Comparison of ENCODE assay signal across 18 cellular contexts in the genomic region with DNA sequence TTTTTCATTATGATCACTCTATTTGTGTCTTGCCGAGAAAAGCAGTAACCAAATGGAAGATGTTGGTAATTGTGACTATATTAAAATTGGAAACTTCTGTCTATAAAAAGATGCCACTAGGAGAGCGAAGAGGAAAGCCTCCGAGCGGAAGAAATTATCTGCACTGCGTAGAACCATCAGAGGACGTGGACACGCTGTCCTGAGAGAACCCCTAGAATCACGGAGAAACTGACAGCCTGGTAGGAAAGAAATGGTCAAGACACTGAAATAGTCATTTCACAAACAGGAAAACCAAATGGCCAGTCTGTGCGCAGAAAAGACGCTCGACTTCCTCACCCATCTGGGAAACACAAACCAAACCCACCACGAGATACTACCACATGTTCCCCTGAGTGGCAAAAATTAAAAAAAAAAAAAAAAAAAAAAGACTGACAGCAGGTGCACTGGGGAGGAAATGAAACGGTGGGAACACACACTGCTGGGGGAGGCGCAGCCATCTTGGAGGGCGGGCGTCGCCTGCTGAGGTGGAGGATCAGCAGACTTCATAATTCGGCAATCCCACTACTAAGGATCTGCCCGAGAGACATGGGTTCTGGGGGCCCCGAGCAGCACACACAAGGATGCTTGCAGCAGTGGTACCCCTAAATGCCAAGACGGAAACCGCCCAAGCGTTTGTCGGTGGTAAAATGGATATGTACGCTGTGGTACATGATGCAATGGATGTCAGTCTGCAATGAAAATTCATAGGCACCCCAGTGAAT. TPM values are rescaled to one million over a fixed set of nuclear protein-coding genes. Genes with fewer than 3 reads are reported as not detected.
DNase-seq lines count a peak whose midpoint lies in the region; ATAC-seq and TF ChIP-seq lines count a peak whose summit lies in the region.
"Had no signal": no experiment of that assay in that cellular context is flagged by ENCODE, and none has a peak within 500 bp of the region (broad histone marks: within the 10 kb centered on the region; RNA-seq: fewer than 3 reads in every experiment).

No MANE protein-coding gene starts in this region.

- H3K27ac Mint-ChIP-seq in activated B cell treated with CpG ODN at 0.5 μM for 24 hours: peak overlapping the region; percentile 14
- H3K27ac Mint-ChIP-seq: progenitor cell of endocrine pancreas had no signal

- no peaks in the 10 kb centered on the region for H3K9me3 ChIP-seq in mucosa of descending colon
- H3K9me3 ChIP-seq in ovary: no peaks in the 10 kb centered on the region
- H3K9me3 ChIP-seq in right atrium auricular region: no peaks in the 10 kb centered on the region
- H3K9me3 ChIP-seq: upper lobe of left lung had no signal

- H3K27me3 ChIP-seq in ovary (no peaks in the 10 kb centered on the region), right atrium auricular region (no peaks in the 10 kb centered on the region)

- no peak overlapping the region for H3K27ac ChIP-seq in ovary
- no peak overlapping the region for H3K27ac ChIP-seq in right atrium auricular region
- H3K27ac ChIP-seq: PC-9, upper lobe of left lung had no signal

- no peak for TF ChIP-seq EP300 in ovary (IDR thresholded peaks at IDR 0.05)

- no peak for TF ChIP-seq POLR2A in ovary (IDR thresholded peaks at IDR 0.05)

- no peaks in the 10 kb centered on the region for H3K36me3 ChIP-seq in mucosa of descending colon (ENCODE audit: low read depth)
- H3K36me3 ChIP-seq in ovary: no peaks in the 10 kb centered on the region
- no peaks in the 10 kb centered on the region for H3K36me3 ChIP-seq in right atrium auricular region
- H3K36me3 ChIP-seq: upper lobe of left lung had no signal

- peaks cover 30% of the 10 kb centered on the region for H3K4me1 Mint-ChIP-seq in activated B cell treated with CpG ODN at 0.5 μM for 24 hours

- DNase-seq in AML-193 (lab: John Stamatoyannopoulos, UW) (peak; percentile 17 to 18), GM03348 (ENCODE audit: low spot score) (peak; percentile 80), activated B cell treated with CpG ODN at 0.5 μM for 24 hours (no peak), mucosa of descending colon (no peak), ovary (no peak), SIG-M5 (lab: John Stamatoyannopoulos, UW) (no peak), right atrium auricular region (ENCODE audit: low spot score) (no peak)
- DNase-seq: activated CD4-positive, alpha-beta T cell treated with anti-CD3 and anti-CD28 coated beads for 1 hour; activated naive CD4-positive, alpha-beta T cell treated with Interleukin-2 at 50 U/mL for 16 hours; caudate nucleus; kidney; NCI-H1092 treated with DMSO at 0.1 percent for 48 hours; PC-9; stimulated activated CD4-positive, alpha-beta T cell treated with anti-CD3 and anti-CD28 coated beads, Interleukin-15, amount 100 ng/mL, for 24 hours; upper lobe of left lung had no signal

- H3K9me3 Mint-ChIP-seq in activated B cell treated with CpG ODN at 0.5 μM for 24 hours: no peaks in the 10 kb centered on the region

- WGBS in ovary, 3 donors: 83 to 84% (median 84%) methylated on average over 25 of the region's 25 CpGs

- POLR2A ChIA-PET in activated B cell treated with CpG ODN at 0.5 μM for 24 hours (lab: Charles Lee): no interaction called here

- H3K4me3 ChIP-seq in mucosa of descending colon: no peak overlapping the region
- no peak overlapping the region for H3K4me3 ChIP-seq in ovary
- H3K4me3 ChIP-seq in right atrium auricular region: no peak overlapping the region
- H3K4me3 ChIP-seq: PC-9, upper lobe of left lung had no signal

- H3K36me3 Mint-ChIP-seq in activated B cell treated with CpG ODN at 0.5 μM for 24 hours (ENCODE audit: low read depth): no peaks in the 10 kb centered on the region

- ATAC-seq in activated B cell treated with CpG ODN at 0.5 μM for 24 hours (ENCODE audit: low read depth): peak; percentile 78
- peak; percentile 43 for ATAC-seq in mucosa of descending colon
- ATAC-seq in GM19395 (IDR thresholded peaks at IDR 0.05; ENCODE audit: unreplicated experiment): no peak

- TF ChIP-seq CTCF in activated B cell treated with CpG ODN at 0.5 μM for 24 hours (IDR thresholded peaks at IDR 0.05): no peak
- no peak for TF ChIP-seq CTCF in mucosa of descending colon (IDR thresholded peaks at IDR 0.05)
- TF ChIP-seq CTCF in ovary (IDR thresholded peaks at IDR 0.05): no peak
- no peak for TF ChIP-seq CTCF in right atrium auricular region (IDR thresholded peaks at IDR 0.05)

- peaks cover 9% of the 10 kb centered on the region for H3K27me3 Mint-ChIP-seq in activated B cell treated with CpG ODN at 0.5 μM for 24 hours

- H3K4me1 ChIP-seq in mucosa of descending colon (ENCODE audit: low read depth) (no peaks in the 10 kb centered on the region), ovary (ENCODE audit: insufficient read depth) (no peaks in the 10 kb centered on the region), right atrium auricular region (no peaks in the 10 kb centered on the region)
- H3K4me1 ChIP-seq: upper lobe of left lung had no signal

- intact Hi-C loops in activated B cell treated with CpG ODN at 0.5 μM for 24 hours (cut with micrococcal nuclease): no loop called here
- intact Hi-C loops in mucosa of descending colon (cut with DNase I, micrococcal nuclease): no loop called here
- intact Hi-C loops in ovary (cut with DNase I): no loop called here

- peak overlapping the region; percentile 33 for H3K4me3 Mint-ChIP-seq in activated B cell treated with CpG ODN at 0.5 μM for 24 hours

- CTCF ChIA-PET in activated B cell treated with CpG ODN at 0.5 μM for 24 hours (lab: Charles Lee): no interaction called here

RNA-seq across cellular contexts. Expression of a gene that starts 21.3 kb away (rescaled TPM):
- total RNA-seq in activated B cell treated with CpG ODN at 0.5 μM for 24 hours (not detected in 2 replicates), mucosa of descending colon (1 to 10 TPM in 2 of 3 donors, under 1 TPM in 1; 0.46 to 2.8 (median 1.9) TPM), ovary (1 to 10 TPM in 3 of 7 donors, under 1 TPM in 4; 0.56 to 3.6 (median 0.98) TPM), right atrium auricular region (under 1 TPM; 0.37 to 0.47 TPM)
- polyA plus RNA-seq in ovary: under 1 TPM; 0.15 to 0.22 TPM

RNA-seq across cellular contexts. Expression of a gene that starts 32.1 kb away (rescaled TPM):
- not detected in 2 replicates for total RNA-seq in activated B cell treated with CpG ODN at 0.5 μM for 24 hours
- not detected for total RNA-seq in mucosa of descending colon
- total RNA-seq in ovary: not detected
- polyA plus RNA-seq in ovary: not detected
- total RNA-seq in right atrium auricular region: not detected
- total RNA-seq: HT-29, kidney, PC-9, progenitor cell of endocrine pancreas, upper lobe of left lung had no signal

RNA-seq across cellular contexts. Expression of a gene that starts 34.6 kb away (rescaled TPM):
- total RNA-seq in activated B cell treated with CpG ODN at 0.5 μM for 24 hours: 33.2 and 39.2 TPM in 2 replicates
- 1,000 to 10,000 TPM in 2 of 3 donors, 100 to 1,000 TPM in 1; 631 to 1,107 (median 1,007) TPM for total RNA-seq in mucosa of descending colon
- 100 to 1,000 TPM; 107 to 545 (median 191) TPM for total RNA-seq in ovary
- polyA plus RNA-seq in ovary: 100 to 1,000 TPM in 1 of 2 donors, 10 to 100 TPM in 1; 89.0 to 200 TPM
- total RNA-seq in right atrium auricular region: 1,000 to 10,000 TPM in 1 of 2 donors, 100 to 1,000 TPM in 1; 782 to 1,042 TPM

Comparison
In these comparisons a context has a peak if more than half of its experiments do, and no peak if none do; other contexts are left out.
1. DNase-seq: peak in AML-193 (2 of 2) and GM03348 (single experiment); none in activated B cell treated with CpG ODN at 0.5 μM for 24 hours (single experiment), mucosa of descending colon (0 of 3), ovary (0 of 5), SIG-M5 (single experiment) and right atrium auricular region (single experiment).